In the genomic region with DNA sequence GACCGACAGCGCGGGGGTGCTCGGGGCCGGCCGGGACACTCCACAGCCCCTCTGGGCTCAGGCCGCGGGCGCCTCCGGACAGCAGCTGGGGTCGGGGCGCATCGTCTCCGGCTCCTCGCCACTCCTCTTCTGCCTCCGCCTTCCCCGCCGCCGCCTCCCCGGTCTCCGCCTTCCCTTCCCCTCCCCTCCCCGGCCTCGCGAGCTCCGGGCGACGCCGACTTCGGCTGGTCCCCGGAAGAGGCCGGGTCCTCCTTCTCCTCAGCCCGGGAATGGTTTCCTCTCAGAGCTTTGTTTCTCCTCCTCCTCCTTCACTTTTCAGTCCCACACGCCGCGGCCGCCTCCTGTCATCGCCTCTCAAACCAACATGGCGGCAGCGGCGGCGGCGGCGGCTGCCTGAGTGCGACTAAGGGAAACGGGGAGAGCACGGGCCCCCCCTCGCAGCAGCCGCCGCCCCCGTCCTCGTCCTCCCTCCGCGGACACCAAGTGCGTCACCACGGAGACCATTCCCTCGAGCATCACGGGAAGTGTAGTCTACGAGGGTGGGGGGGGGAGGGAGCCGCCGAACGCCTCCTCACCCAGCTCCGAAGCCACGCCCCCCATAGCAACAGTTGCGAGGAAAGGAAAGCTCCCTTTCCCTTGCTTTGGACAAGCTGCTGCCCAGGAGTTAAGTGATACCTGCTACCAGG, we compare ENCODE assay signal across 8 cellular contexts. TPM values are rescaled to one million over a fixed set of nuclear protein-coding genes. Genes with fewer than 3 reads are reported as not detected.
DNase-seq lines count a peak whose midpoint lies in the region; ATAC-seq and TF ChIP-seq lines count a peak whose summit lies in the region.

A gene with protein sequence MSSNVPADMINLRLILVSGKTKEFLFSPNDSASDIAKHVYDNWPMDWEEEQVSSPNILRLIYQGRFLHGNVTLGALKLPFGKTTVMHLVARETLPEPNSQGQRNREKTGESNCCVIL (minus strand): TSS at position 405 of the 686 bp plus-strand sequence. CDS start 1,079 bp downstream, outside the sequence.

- H3K4me1 Mint-ChIP-seq in activated T-cell treated with anti-CD3 and anti-CD28 coated beads, Interleukin-2, amount 50 U/mL, for 4 hours (ENCODE audit: low read depth), result peaks cover 31% of the 10 kb centered on the region

- H2AFZ ChIP-seq in KMS-11 (ENCODE audit: low read depth), result peak within 1 kb of the TSS; percentile 66

- peak; percentile 86 for DNase-seq in DMS79 (lab: John Stamatoyannopoulos, UW)
- no peak for DNase-seq in Panc1 (ENCODE audit: low read depth, low spot score)
- DNase-seq in activated T-cell treated with anti-CD3 and anti-CD28 coated beads, Interleukin-2, amount 50 U/mL, for 4 hours, result peak; percentile 93
- DNase-seq in stimulated activated CD8-positive, alpha-beta memory T cell treated with anti-CD3 and anti-CD28 coated beads, Interleukin-4, amount 100 ng/mL, for 48 hours, result peak; percentile 92

- H3K27me3 Mint-ChIP-seq in activated T-cell treated with anti-CD3 and anti-CD28 coated beads, Interleukin-2, amount 50 U/mL, for 4 hours (ENCODE audit: low read depth), result no peaks in the 10 kb centered on the region

- H3K4me3 ChIP-seq in KMS-11 (IDR thresholded peaks at IDR 0.05; ENCODE audit: insufficient read depth, low read depth, low read length), result no peak within 1 kb of the TSS
- H3K4me3 ChIP-seq in Panc1 (ENCODE audit: low read depth in 2 of 2, low read length in 2 of 2), result peak within 1 kb of the TSS; percentile 87 to 88
- peak within 1 kb of the TSS; percentile 52 for H3K4me3 ChIP-seq in mucosa of stomach (ENCODE audit: low read length)

- H3K36me3 Mint-ChIP-seq in activated T-cell treated with anti-CD3 and anti-CD28 coated beads, Interleukin-2, amount 50 U/mL, for 4 hours (ENCODE audit: insufficient read depth), result peaks cover 2% of the 10 kb centered on the region

- intact Hi-C loops in Panc1 (cut with micrococcal nuclease; ENCODE audit: unreplicated experiment), result no loop called here

- H3K36me3 ChIP-seq in KMS-11 (ENCODE audit: insufficient read depth), result no peaks in the 10 kb centered on the region
- peaks cover 2% of the 10 kb centered on the region; the same call in 1 of the 2 replicates for H3K36me3 ChIP-seq in Panc1 (ENCODE audit: control insufficient read depth, insufficient read depth, low read length)
- H3K36me3 ChIP-seq in mucosa of stomach (ENCODE audit: control insufficient read depth, insufficient read depth, low read length), result no peaks in the 10 kb centered on the region

- no peaks in the 10 kb centered on the region for H3K27me3 ChIP-seq in KMS-11 (ENCODE audit: insufficient read depth, low read depth)
- no peaks in the 10 kb centered on the region for H3K27me3 ChIP-seq in Panc1 (ENCODE audit: control insufficient read depth, insufficient read depth, low read length)
- H3K27me3 ChIP-seq in mucosa of stomach (ENCODE audit: control insufficient read depth, insufficient read depth, low read length), result no peaks in the 10 kb centered on the region

- H3K9me3 ChIP-seq in Panc1 (ENCODE audit: control insufficient read depth, insufficient read depth, low read depth, low read length), result no peaks in the 10 kb centered on the region
- no peaks in the 10 kb centered on the region for H3K9me3 ChIP-seq in mucosa of stomach (ENCODE audit: control insufficient read depth, low read length)

- H3K4me3 Mint-ChIP-seq in activated T-cell treated with anti-CD3 and anti-CD28 coated beads, Interleukin-2, amount 50 U/mL, for 4 hours, result peak within 1 kb of the TSS; percentile 94

- BruUV-seq in Panc1 (replicated peaks; lab: Mats Ljungman, UMichigan), result no TSS peak

- H4K20me1 ChIP-seq in KMS-11 (ENCODE audit: insufficient read depth), result no peaks in the 10 kb centered on the region

- H3K9ac ChIP-seq in KMS-11, result peak within 1 kb of the TSS; percentile 80
- peak within 1 kb of the TSS; percentile 88 for H3K9ac ChIP-seq in mucosa of stomach (ENCODE audit: low read length)

- peaks cover 7% of the 10 kb centered on the region; the same call in 1 of the 2 replicates for H3K79me2 ChIP-seq in KMS-11 (ENCODE audit: insufficient read depth, low read depth)

- TF ChIP-seq CTCF in KMS-11 (conservative IDR thresholded peaks at IDR 0.05; ENCODE audit: low read depth, low read length), result no peak
- TF ChIP-seq CTCF in Panc1 (IDR thresholded peaks at IDR 0.05), result no peak

- in situ Hi-C loops in Panc1 (cut with HindIII; ENCODE audit: low pct_unique_long_range_greater_than_20kb, low sequenced_read_pairs), result no loop called here

- CTCF ChIA-PET in Panc1 (lab: Charles Lee), result interaction anchor here (1.1 kb wide), 1 partner anchor 79 kb away, joined by 3 read pairs; no protein-coding TSS in a partner anchor

- peak within 1 kb of the TSS; percentile 57 for H3K4me2 ChIP-seq in KMS-11

- H3K27ac ChIP-seq in KMS-11 (peak within 1 kb of the TSS; percentile 71), Panc1 (ENCODE audit: low read length) (peak within 1 kb of the TSS; percentile 83)

- no peaks in the 10 kb centered on the region for H3K9me3 Mint-ChIP-seq in activated T-cell treated with anti-CD3 and anti-CD28 coated beads, Interleukin-2, amount 50 U/mL, for 4 hours

- H3K4me1 ChIP-seq in KMS-11 (ENCODE audit: low read depth, poor library complexity, severe bottlenecking), result peaks cover 16% of the 10 kb centered on the region
- H3K4me1 ChIP-seq in Panc1 (ENCODE audit: control insufficient read depth, insufficient read depth, low read length), result peaks cover 11% of the 10 kb centered on the region; the same call in 1 of the 2 replicates
- peaks cover 6% of the 10 kb centered on the region for H3K4me1 ChIP-seq in mucosa of stomach (ENCODE audit: control insufficient read depth, insufficient read depth, low read length)

- ATAC-seq in GM21737 (IDR thresholded peaks at IDR 0.05; ENCODE audit: unreplicated experiment) (peak; percentile 81), Panc1 (peak; percentile 91), esophagus mucosa (peak; percentile 97)
- ATAC-seq in activated T-cell treated with anti-CD3 and anti-CD28 coated beads, Interleukin-2, amount 50 U/mL, for 4 hours, result peak; percentile 87 to 89

- POLR2A ChIA-PET in Panc1 (lab: Charles Lee), result interaction anchor here (0.6 to 1.1 kb wide), 10 partner anchors 9 to 1213 kb away, joined by 3 to 17 read pairs (median 7); no protein-coding TSS in a partner anchor

RNA-seq across cellular contexts. Expression of the gene that starts here (rescaled TPM):
- 11.1 TPM for total RNA-seq in Panc1 (2021; ENCODE audit: unreplicated experiment)
- 5.6 TPM for polyA plus RNA-seq in Panc1 (2012; ENCODE audit: insufficient read length)
- 10 to 100 TPM; 12.3 to 14.1 (median 14.1) TPM for total RNA-seq in activated T-cell treated with anti-CD3 and anti-CD28 coated beads, Interleukin-2, amount 50 U/mL, for 4 hours
- total RNA-seq in esophagus mucosa, result 22.4 TPM
